26 cellular contexts compared by ENCODE assay signal in genomic region chr1:18481921-18482701, GRCh38. TPM values are rescaled to one million over a fixed set of nuclear protein-coding genes. Genes with fewer than 3 reads are reported as not detected.
DNase-seq lines count a peak whose midpoint lies in the region; ATAC-seq, FAIRE-seq and TF ChIP-seq lines count a peak whose summit lies in the region.
"Had no signal": no experiment of that assay in that cellular context is flagged by ENCODE, and none has a peak within 500 bp of the region (broad histone marks: within the 10 kb centered on the region; RNA-seq: fewer than 3 reads in every experiment).

No MANE protein-coding gene starts in this region.

- no peaks in the 10 kb centered on the region for H3K79me1 ChIP-seq in mesendoderm (ENCODE audit: low read length)

- H3K9me3 ChIP-seq in A549: no peaks in the 10 kb centered on the region
- H3K9me3 ChIP-seq: ascending aorta, lower lobe of right lung, transverse colon had no signal

- peaks cover 6 to 7% of the 10 kb centered on the region in 2 donors for H3K27me3 Mint-ChIP-seq in natural killer cell treated with Interleukin-12 subunit alpha and Interleukin-12 subunit beta and Interleukin-15 and Interleukin-18, amount 100 ng/mL, for 72 hours

- no peak for ATAC-seq in A549
- ATAC-seq in natural killer cell treated with Interleukin-12 subunit alpha and Interleukin-12 subunit beta and Interleukin-15 and Interleukin-18, amount 100 ng/mL, for 72 hours: no peak
- ATAC-seq: activated CD4-positive, alpha-beta T cell treated with anti-CD3 and anti-CD28 coated beads for 36 hours had no signal

- H3K27ac Mint-ChIP-seq in natural killer cell treated with Interleukin-12 subunit alpha and Interleukin-12 subunit beta and Interleukin-15 and Interleukin-18, amount 100 ng/mL, for 72 hours: no peak overlapping the region
- H3K27ac Mint-ChIP-seq: activated CD4-positive, alpha-beta T cell treated with anti-CD3 and anti-CD28 coated beads for 36 hours; activated naive CD4-positive, alpha-beta T cell treated with anti-CD3 and anti-CD28 coated beads, Interleukin-2, amount 10 ng/mL, durations not matched to agents 7 days and 5 days had no signal

- H4K5ac ChIP-seq in mesendoderm (ENCODE audit: low read length): no peak overlapping the region

- H2AK5ac ChIP-seq in mesendoderm (ENCODE audit: low read length): no peak overlapping the region

- H3K4me3 Mint-ChIP-seq in natural killer cell treated with Interleukin-12 subunit alpha and Interleukin-12 subunit beta and Interleukin-15 and Interleukin-18, amount 100 ng/mL, for 72 hours: no peak overlapping the region
- H3K4me3 Mint-ChIP-seq: activated CD4-positive, alpha-beta T cell treated with anti-CD3 and anti-CD28 coated beads for 36 hours; activated naive CD4-positive, alpha-beta T cell treated with anti-CD3 and anti-CD28 coated beads, Interleukin-2, amount 10 ng/mL, durations not matched to agents 7 days and 5 days; central memory CD8-positive, alpha-beta T cell had no signal

- CTCF ChIA-PET in A549 (lab: Yijun Ruan, JAX): interaction anchor here (0.8 kb wide), 1 partner anchor 9 kb away, joined by 3 read pairs; no protein-coding TSS in a partner anchor
- CTCF ChIA-PET in HEK293T (lab: Yijun Ruan, JAX): no interaction called here

- no peak overlapping the region for H2BK120ac ChIP-seq in mesendoderm (ENCODE audit: low read depth, low read length)

- no peaks in the 10 kb centered on the region for H3K9me3 Mint-ChIP-seq in natural killer cell treated with Interleukin-12 subunit alpha and Interleukin-12 subunit beta and Interleukin-15 and Interleukin-18, amount 100 ng/mL, for 72 hours
- H3K9me3 Mint-ChIP-seq: activated naive CD4-positive, alpha-beta T cell treated with anti-CD3 and anti-CD28 coated beads, Interleukin-2, amount 10 ng/mL, durations not matched to agents 7 days and 5 days; central memory CD8-positive, alpha-beta T cell had no signal

- peak overlapping the region; percentile 88; the same call in 2 of the 3 replicates for H3K4me2 ChIP-seq in A549
- no peak overlapping the region for H3K4me2 ChIP-seq in mesendoderm (ENCODE audit: low read length)
- H3K4me2 ChIP-seq: smooth muscle cell had no signal

- no peak for TF ChIP-seq EP300 in A549 (IDR thresholded peaks at IDR 0.05)

- no peak overlapping the region for H3K9ac ChIP-seq in mesendoderm (ENCODE audit: low read length)

- no peak overlapping the region for H3K4ac ChIP-seq in mesendoderm (ENCODE audit: low read depth, low read length)

- no peak for TF ChIP-seq RAD21 in A549 (conservative IDR thresholded peaks at IDR 0.05 in 1 of 2, IDR thresholded peaks at IDR 0.05 in 1 of 2)

- no peak overlapping the region for H3K4me3 ChIP-seq in A549
- H3K4me3 ChIP-seq in H7 (ENCODE audit: insufficient read depth, low read depth, low read length): peak overlapping the region; percentile 3; the same call in 1 of the 2 replicates
- no peak overlapping the region for H3K4me3 ChIP-seq in mesendoderm (ENCODE audit: low read length)
- H3K4me3 ChIP-seq: ascending aorta, smooth muscle cell, transverse colon had no signal

- no peak overlapping the region for H2BK15ac ChIP-seq in mesendoderm (replicated peaks; ENCODE audit: low read depth)

- POLR2A ChIA-PET in A549 (lab: Yijun Ruan, JAX): no interaction called here
- POLR2A ChIA-PET in HEK293T (lab: Yijun Ruan, JAX): no interaction called here

- H2BK5ac ChIP-seq in mesendoderm (ENCODE audit: low read length): no peak overlapping the region

- WGBS in A549 (ENCODE audit: missing lambda C conversion rate): 98% methylated on average over 31 of the region's 49 CpGs
- no CpG with 5 or more reads among the region's 49 CpGs for WGBS in mesendoderm (ENCODE audit: extremely low coverage, insufficient coverage, low lambda C conversion rate)

- H3K23ac ChIP-seq in mesendoderm (ENCODE audit: low read length): no peak overlapping the region

- H3K79me2 ChIP-seq in mesendoderm (ENCODE audit: control insufficient read depth, insufficient read depth, low read length): no peaks in the 10 kb centered on the region

- no peak overlapping the region for H4K8ac ChIP-seq in mesendoderm (ENCODE audit: low read depth, low read length)

- H3K56ac ChIP-seq in mesendoderm (ENCODE audit: low read length): peak overlapping the region; percentile 89

- no peak for TF ChIP-seq POLR2A in A549 (IDR thresholded peaks at IDR 0.05; ENCODE audit: low read length)

- H3K4me1 ChIP-seq in A549 (peaks cover 22% of the 10 kb centered on the region), mesendoderm (ENCODE audit: control insufficient read depth, low read depth, low read length) (peaks cover 13% of the 10 kb centered on the region)
- H3K4me1 ChIP-seq: ascending aorta had no signal

- peak overlapping the region; percentile 89 to 97; a peak in 4 of 6 replicates for H3K27ac ChIP-seq in A549
- H3K27ac ChIP-seq in mesendoderm (ENCODE audit: low read depth, low read length): no peak overlapping the region
- H3K27ac ChIP-seq: ascending aorta, transverse colon had no signal

- H3K18ac ChIP-seq in mesendoderm (ENCODE audit: low read length): no peak overlapping the region

- H3K36me3 Mint-ChIP-seq in natural killer cell treated with Interleukin-12 subunit alpha and Interleukin-12 subunit beta and Interleukin-15 and Interleukin-18, amount 100 ng/mL, for 72 hours: no peaks in the 10 kb centered on the region
- H3K36me3 Mint-ChIP-seq: activated naive CD4-positive, alpha-beta T cell treated with anti-CD3 and anti-CD28 coated beads, Interleukin-2, amount 10 ng/mL, durations not matched to agents 7 days and 5 days had no signal

- no peak for TF ChIP-seq CTCF in A549 (IDR thresholded peaks at IDR 0.05)

- no peak for FAIRE-seq in A549 (lab: Jason Lieb, UNC)
- FAIRE-seq: frontal cortex, HTR-8/SVneo, TTC549 had no signal

- H3K4me1 Mint-ChIP-seq in natural killer cell treated with Interleukin-12 subunit alpha and Interleukin-12 subunit beta and Interleukin-15 and Interleukin-18, amount 100 ng/mL, for 72 hours (ENCODE audit: low read depth in 2 of 2): no peaks in the 10 kb centered on the region
- H3K4me1 Mint-ChIP-seq: activated CD4-positive, alpha-beta T cell treated with anti-CD3 and anti-CD28 coated beads for 36 hours; central memory CD8-positive, alpha-beta T cell had no signal

- H3K27me3 ChIP-seq in H7 (ENCODE audit: control insufficient read depth, insufficient read depth, low read length) (no peaks in the 10 kb centered on the region), mesendoderm (ENCODE audit: insufficient read depth, low read length, poor library complexity) (no peaks in the 10 kb centered on the region)
- H3K27me3 ChIP-seq: ascending aorta, transverse colon had no signal

- peaks cover 5% of the 10 kb centered on the region for H3K36me3 ChIP-seq in H7 (replicated peaks; ENCODE audit: control insufficient read depth, insufficient read depth, low read length)
- H3K36me3 ChIP-seq in mesendoderm (ENCODE audit: control insufficient read depth, insufficient read depth, low read length): no peaks in the 10 kb centered on the region
- H3K36me3 ChIP-seq: ascending aorta, lower lobe of right lung, transverse colon had no signal

- DNase-seq in A549 (ENCODE audit: low read depth in 1 of 2, low spot score in 1 of 2) (no peak), H7 (peak; percentile 60), cerebellum (ENCODE audit: low spot score) (peak; percentile 58), mesendoderm (no peak), HEK293T (ENCODE audit: extremely low spot score) (no peak), GM19240 (ENCODE audit: insufficient read length, low spot score) (no peak)
- DNase-seq in natural killer cell treated with Interleukin-12 subunit alpha and Interleukin-12 subunit beta and Interleukin-15 and Interleukin-18, amount 100 ng/mL, for 72 hours (ENCODE audit: low spot score): no peak
- no peak for DNase-seq in activated CD8-positive, alpha-beta memory T cell treated with anti-CD3 and anti-CD28 coated beads, Interleukin-2, amount 50 U/mL, for 4 hours
- DNase-seq: activated CD4-positive, alpha-beta T cell treated with anti-CD3 and anti-CD28 coated beads for 36 hours; activated naive CD4-positive, alpha-beta T cell treated with anti-CD3 and anti-CD28 coated beads, Interleukin-2, amount 10 ng/mL, durations not matched to agents 7 days and 5 days; effector CD4-positive, alpha-beta T cell; hippocampal formation; Kasumi-1; lower lobe of right lung; stimulated activated CD4-positive, alpha-beta T cell treated with anti-CD3 and anti-CD28 coated beads, Interleukin-2, amount 100 ng/mL, for 48 hours; stimulated activated naive CD4-positive, alpha-beta T cell treated with Interleukin-2 at 50 U/mL for 16 hours; transverse colon had no signal

TF ChIP-seq in A549, 52 proteins besides CTCF, POLR2A, EP300 and RAD21:
- no peak for TF ChIP-seq BHLHE40 (IDR thresholded peaks at IDR 0.05; ENCODE audit: low read depth, low read length)
- TF ChIP-seq PHF8 (IDR thresholded peaks at IDR 0.05; ENCODE audit: borderline replicate concordance, low read depth): no peak
- no peak for TF ChIP-seq HOXB5 (CRISPR knock-in tag; IDR thresholded peaks at IDR 0.05)
- no peak for TF ChIP-seq CBX2 (IDR thresholded peaks at IDR 0.05; ENCODE audit: borderline replicate concordance, low read depth)

TF ChIP-seq in HEK293T, 16 proteins besides CTCF, POLR2A, EP300 and RAD21:
- TF ChIP-seq ZNF384 (IDR thresholded peaks at IDR 0.05) (no peak), SP1 (IDR thresholded peaks at IDR 0.05) (no peak), FOXK2 (IDR thresholded peaks at IDR 0.05) (no peak), CTBP1 (IDR thresholded peaks at IDR 0.05; ENCODE audit: borderline replicate concordance) (no peak), ARNT (IDR thresholded peaks at IDR 0.05) (no peak)

RNA-seq across cellular contexts. Expression of gene KLHDC7A, which starts 1.4 kb away (rescaled TPM):
- polyA plus RNA-seq in A549 (2011; rRNA removed) (0.74 and 1.1 TPM in 2 replicates), A549 (2017; fragmentation: RNase III; extraction: RNeasy Plus Mini Kit Qiagen cat#74134 plus additional on column Dnase treatment) (2.3 to 2.9 TPM (median 2.3 TPM) in 3 replicates)
- 0.49 and 0.79 TPM in 2 replicates for polyA plus RNA-seq in A549 (2012; cell fraction: cytosol; rRNA removed)
- 2.0 and 2.3 TPM in 2 replicates for polyA plus RNA-seq in A549 (2012; cell fraction: nucleus; rRNA removed)
- polyA minus RNA-seq in A549 (2011; rRNA and poly(A)+ RNA removed): 0.88 and 1.4 TPM in 2 replicates
- 11.2 and 17.8 TPM in 2 replicates for total RNA-seq in H7 (2014; rRNA removed; shearing (Covaris generic))
- total RNA-seq in cerebellum: not detected
- 3.8 TPM for polyA plus RNA-seq in mesendoderm (2013, experiment 1 of 2)
- 4.1 TPM for polyA plus RNA-seq in mesendoderm (2013, experiment 2 of 2)
- under 1 TPM in 1 of 2 donors, not detected in 1; 0.17 TPM for total RNA-seq in natural killer cell treated with Interleukin-12 subunit alpha and Interleukin-12 subunit beta and Interleukin-15 and Interleukin-18, amount 100 ng/mL, for 72 hours
- total RNA-seq: A673; activated CD4-positive, alpha-beta T cell treated with anti-CD3 and anti-CD28 coated beads for 36 hours; activated CD8-positive, alpha-beta memory T cell treated with anti-CD3 and anti-CD28 coated beads for 36 hours; ascending aorta; smooth muscle cell had no signal
- polyA plus RNA-seq: BJ had no signal

Comparison
In these comparisons a context has a peak if more than half of its experiments do, and no peak if none do; other contexts are left out.
1. DNase-seq: peak in H7 (single experiment) and cerebellum (single experiment); none in A549 (0 of 2), mesendoderm (single experiment), HEK293T (single experiment), GM19240 (single experiment), natural killer cell treated with Interleukin-12 subunit alpha and Interleukin-12 subunit beta and Interleukin-15 and Interleukin-18, amount 100 ng/mL, for 72 hours (single experiment) and activated CD8-positive, alpha-beta memory T cell treated with anti-CD3 and anti-CD28 coated beads, Interleukin-2, amount 50 U/mL, for 4 hours (single experiment).
2. RNA of gene KLHDC7A, which starts 1.4 kb away (total RNA-seq): 11.2 to 17.8 TPM in H7; 0.17 TPM in natural killer cell treated with Interleukin-12 subunit alpha and Interleukin-12 subunit beta and Interleukin-15 and Interleukin-18, amount 100 ng/mL, for 72 hours and not detected in cerebellum (single experiment); every median in the first group is over 10 times any median in the second.